Comparison of ENCODE assay signal across 8 cellular contexts in the genomic region with DNA sequence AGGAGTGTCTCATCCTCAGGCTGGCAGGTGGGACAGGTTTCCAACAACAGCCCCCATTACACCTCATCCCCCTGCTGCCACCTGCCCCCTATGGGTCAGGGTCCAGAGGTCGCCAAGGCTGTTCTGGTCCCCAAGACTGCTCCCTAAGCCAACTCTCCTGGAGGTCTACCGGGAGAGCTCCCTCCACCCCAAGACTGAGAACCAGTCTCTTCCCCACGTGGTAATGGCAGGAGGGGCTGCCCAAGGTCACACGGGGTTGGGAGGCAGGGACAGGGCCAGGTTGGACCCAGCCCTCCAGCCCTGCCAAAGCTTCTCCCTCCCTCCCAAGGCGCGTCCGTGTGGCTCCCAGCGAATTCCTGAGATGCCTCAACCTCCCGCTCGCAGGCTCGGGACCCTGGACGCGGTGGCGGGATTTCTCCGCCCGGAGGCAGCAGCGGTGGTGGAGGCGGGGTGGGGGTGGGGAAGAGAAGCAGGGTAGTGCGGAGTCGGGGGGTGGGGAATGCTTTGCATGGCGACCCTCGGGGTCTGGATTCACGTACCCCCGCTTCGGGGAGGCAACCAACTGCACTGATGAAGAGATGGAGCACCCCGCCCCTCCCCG.
DNase-seq lines count a peak whose midpoint lies in the region; ATAC-seq and TF ChIP-seq lines count a peak whose summit lies in the region.

No MANE protein-coding gene starts in this region.

- CTCF ChIA-PET in T-cell (lab: Charles Lee): interaction anchor here (0.6 to 1.7 kb wide), 5 partner anchors 8 to 1968 kb away, joined by 3 to 7 read pairs (median 3); no protein-coding TSS in a partner anchor

- peaks cover 45 to 73% (median 64%) of the 10 kb centered on the region in 3 donors for H3K4me1 Mint-ChIP-seq in T-cell
- H3K4me1 Mint-ChIP-seq in T-helper 2 cell treated with Interferon-gamma antibody and Interleukin-4, amounts not matched to agents 5 μg/mL and 100 μg/mL, for 36 hours (ENCODE audit: low read depth): peaks cover 6% of the 10 kb centered on the region

- intact Hi-C loops in cardiac septum (cut with DNase I): no loop called here

- DNase-seq in T-cell: no peak
- DNase-seq in cardiac septum (ENCODE audit: low spot score): peak; percentile 77
- DNase-seq in retinal pigment epithelial cell (ENCODE audit: low read depth): no peak
- DNase-seq in T-helper 2 cell treated with Interferon-gamma antibody and Interleukin-4, amounts not matched to agents 5 μg/mL and 100 μg/mL, for 36 hours (ENCODE audit: low spot score): no peak

- H3K9ac ChIP-seq in ES-I3 (ENCODE audit: low read depth, low read length): peak overlapping the region; percentile 74

- H3K9me3 ChIP-seq in ES-I3 (ENCODE audit: control insufficient read depth, insufficient read depth, low read length): no peaks in the 10 kb centered on the region

- ATAC-seq in T-cell (replicated peaks in 1 of 4) (no peak), HG03442 (IDR thresholded peaks at IDR 0.05; ENCODE audit: unreplicated experiment) (no peak), GM21528 (IDR thresholded peaks at IDR 0.05; ENCODE audit: low FRiP score, unreplicated experiment) (no peak), HG03097 (IDR thresholded peaks at IDR 0.05; ENCODE audit: low FRiP score, unreplicated experiment) (no peak)

- no peaks in the 10 kb centered on the region for H3K9me3 Mint-ChIP-seq in T-cell
- no peaks in the 10 kb centered on the region for H3K9me3 Mint-ChIP-seq in T-helper 2 cell treated with Interferon-gamma antibody and Interleukin-4, amounts not matched to agents 5 μg/mL and 100 μg/mL, for 36 hours

- peak overlapping the region; percentile 27 to 34 for H3K27ac Mint-ChIP-seq in T-cell
- no peak overlapping the region for H3K27ac Mint-ChIP-seq in T-helper 2 cell treated with Interferon-gamma antibody and Interleukin-4, amounts not matched to agents 5 μg/mL and 100 μg/mL, for 36 hours

- TF ChIP-seq CTCF in retinal pigment epithelial cell (conservative IDR thresholded peaks at IDR 0.05; ENCODE audit: low read depth, low read length): no peak

- H3K36me3 Mint-ChIP-seq in T-cell: peaks cover 15% of the 10 kb centered on the region
- peaks cover 23% of the 10 kb centered on the region for H3K36me3 Mint-ChIP-seq in T-helper 2 cell treated with Interferon-gamma antibody and Interleukin-4, amounts not matched to agents 5 μg/mL and 100 μg/mL, for 36 hours (ENCODE audit: low read depth)

- H3K27me3 Mint-ChIP-seq in T-cell: no peaks in the 10 kb centered on the region
- H3K27me3 Mint-ChIP-seq in T-helper 2 cell treated with Interferon-gamma antibody and Interleukin-4, amounts not matched to agents 5 μg/mL and 100 μg/mL, for 36 hours (ENCODE audit: low read depth): peaks cover 3% of the 10 kb centered on the region

- no peaks in the 10 kb centered on the region for H3K36me3 ChIP-seq in ES-I3 (ENCODE audit: insufficient read depth, low read length)

- H3K4me3 ChIP-seq in retinal pigment epithelial cell (ENCODE audit: low read length): peak overlapping the region; percentile 69

- peaks cover 22% of the 10 kb centered on the region for H3K4me1 ChIP-seq in ES-I3 (ENCODE audit: insufficient read depth, low read length)

- POLR2A ChIA-PET in T-cell (lab: Charles Lee): interaction anchor here in 1 of 2 donors (0.5 to 0.7 kb wide), 3 partner anchors 11 to 425 kb away, joined by 3 to 9 read pairs (median 5); no protein-coding TSS in a partner anchor

- H3K4me3 Mint-ChIP-seq in T-cell: peak overlapping the region; percentile 61 to 71 (median 68)
- H3K4me3 Mint-ChIP-seq in T-helper 2 cell treated with Interferon-gamma antibody and Interleukin-4, amounts not matched to agents 5 μg/mL and 100 μg/mL, for 36 hours: no peak overlapping the region
